21 cellular contexts compared by ENCODE assay signal in the genomic region with DNA sequence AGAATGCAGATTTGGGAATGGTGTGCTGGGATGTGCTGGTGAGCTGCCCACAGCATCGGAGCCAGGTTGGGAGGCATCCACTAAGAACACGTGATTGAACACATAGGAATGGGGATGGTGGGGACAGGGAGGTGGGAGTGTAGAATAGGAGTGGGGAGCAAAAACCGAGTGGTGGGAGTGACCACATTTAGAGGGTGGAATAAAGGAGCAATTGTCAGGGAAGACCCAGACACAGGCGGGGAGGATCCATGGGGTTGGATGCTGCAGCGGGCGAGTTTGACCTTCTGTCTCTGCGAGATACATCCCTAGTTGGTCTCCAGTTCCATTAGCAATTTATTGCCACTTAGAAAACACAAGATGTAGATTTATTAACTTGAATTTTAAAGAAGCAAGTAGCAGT. TPM values are rescaled to one million over a fixed set of nuclear protein-coding genes. Genes with fewer than 3 reads are reported as not detected.
DNase-seq lines count a peak whose midpoint lies in the region; ATAC-seq and TF ChIP-seq lines count a peak whose summit lies in the region.
"Had no signal": no experiment of that assay in that cellular context is flagged by ENCODE, and none has a peak within 500 bp of the region (broad histone marks: within the 10 kb centered on the region; RNA-seq: fewer than 3 reads in every experiment).

No MANE protein-coding gene starts in this region.

- H3K27me3 Mint-ChIP-seq in activated CD4-positive, alpha-beta T cell treated with anti-CD3 and anti-CD28 coated beads, Interleukin-2, amount 10 ng/mL, durations not matched to agents 7 days and 5 days, result no peaks in the 10 kb centered on the region
- H3K27me3 Mint-ChIP-seq in central memory CD8-positive, alpha-beta T cell, result no peaks in the 10 kb centered on the region
- no peaks in the 10 kb centered on the region for H3K27me3 Mint-ChIP-seq in progenitor cell of endocrine pancreas

- no peaks in the 10 kb centered on the region for H3K9me3 Mint-ChIP-seq in activated CD4-positive, alpha-beta T cell treated with anti-CD3 and anti-CD28 coated beads, Interleukin-2, amount 10 ng/mL, durations not matched to agents 7 days and 5 days
- no peaks in the 10 kb centered on the region for H3K9me3 Mint-ChIP-seq in central memory CD8-positive, alpha-beta T cell
- no peaks in the 10 kb centered on the region for H3K9me3 Mint-ChIP-seq in progenitor cell of endocrine pancreas (ENCODE audit: low read depth)
- H3K9me3 Mint-ChIP-seq: H9 had no signal

- H3K36me3 Mint-ChIP-seq in activated CD4-positive, alpha-beta T cell treated with anti-CD3 and anti-CD28 coated beads, Interleukin-2, amount 10 ng/mL, durations not matched to agents 7 days and 5 days (ENCODE audit: low read depth), result peaks cover 24% of the 10 kb centered on the region
- H3K36me3 Mint-ChIP-seq in central memory CD8-positive, alpha-beta T cell (ENCODE audit: insufficient read depth), result peaks cover 21% of the 10 kb centered on the region
- H3K36me3 Mint-ChIP-seq in progenitor cell of endocrine pancreas (ENCODE audit: insufficient read depth), result no peaks in the 10 kb centered on the region

- no peak for ATAC-seq in central memory CD8-positive, alpha-beta T cell (replicated peaks; ENCODE audit: extremely low read depth, poor library complexity, severe bottlenecking)
- no peak for ATAC-seq in GM21526 (IDR thresholded peaks at IDR 0.05; ENCODE audit: low FRiP score, unreplicated experiment)
- ATAC-seq in GM21390 (IDR thresholded peaks at IDR 0.05; ENCODE audit: unreplicated experiment), result no peak
- ATAC-seq: upper lobe of right lung had no signal

- POLR2A ChIA-PET in activated CD4-positive, alpha-beta T cell treated with anti-CD3 and anti-CD28 coated beads, Interleukin-2, amount 10 ng/mL, durations not matched to agents 7 days and 5 days (lab: Charles Lee), result no interaction called here
- POLR2A ChIA-PET in RWPE1 (lab: Yijun Ruan, JAX; ENCODE audit: low non-redundant PET), result no interaction called here

- peak overlapping the region; percentile 20 for H3K4me3 Mint-ChIP-seq in activated CD4-positive, alpha-beta T cell treated with anti-CD3 and anti-CD28 coated beads, Interleukin-2, amount 10 ng/mL, durations not matched to agents 7 days and 5 days
- H3K4me3 Mint-ChIP-seq in central memory CD8-positive, alpha-beta T cell, result no peak overlapping the region
- no peak overlapping the region for H3K4me3 Mint-ChIP-seq in progenitor cell of endocrine pancreas (ENCODE audit: low read depth)
- H3K4me3 Mint-ChIP-seq: H9 had no signal

- H3K27ac ChIP-seq in RWPE1, result 0 out of 2 replicates have a peak overlapping the region, but pooled peaks have one; percentile 12
- H3K27ac ChIP-seq: esophagus muscularis mucosa, upper lobe of right lung had no signal

- TF ChIP-seq CTCF in RWPE1 (conservative IDR thresholded peaks at IDR 0.05; ENCODE audit: low read depth) (no peak), progenitor cell of endocrine pancreas (IDR thresholded peaks at IDR 0.05; ENCODE audit: unreplicated experiment) (no peak)

- peak overlapping the region; percentile 78 for H3K27ac Mint-ChIP-seq in activated CD4-positive, alpha-beta T cell treated with anti-CD3 and anti-CD28 coated beads, Interleukin-2, amount 10 ng/mL, durations not matched to agents 7 days and 5 days
- peak overlapping the region; percentile 44 for H3K27ac Mint-ChIP-seq in central memory CD8-positive, alpha-beta T cell (ENCODE audit: low read depth)
- peak overlapping the region; percentile 35 for H3K27ac Mint-ChIP-seq in progenitor cell of endocrine pancreas
- H3K27ac Mint-ChIP-seq: H9 had no signal

- no peak for DNase-seq in activated CD4-positive, alpha-beta T cell treated with anti-CD3 and anti-CD28 coated beads, Interleukin-2, amount 10 ng/mL, durations not matched to agents 7 days and 5 days
- no peak for DNase-seq in activated CD4-positive, alpha-beta T cell treated with anti-CD3 and anti-CD28 coated beads, Interleukin-2, amount 50 U/mL, for 1 hour
- no peak for DNase-seq in RWPE1 (ENCODE audit: low spot score)
- no peak for DNase-seq in central memory CD8-positive, alpha-beta T cell (ENCODE audit: low spot score in 2 of 2)
- no peak for DNase-seq in progenitor cell of endocrine pancreas (ENCODE audit: low spot score, unreplicated experiment)
- no peak for DNase-seq in GDM1 (lab: John Stamatoyannopoulos, UW)
- DNase-seq: activated CD8-positive, alpha-beta memory T cell treated with anti-CD3 and anti-CD28 coated beads, Interleukin-2, amount 50 U/mL, for 48 hours; aorta; cortex of kidney; H9; head of caudate nucleus; islet precursor cell; NCI-H2081; NCI-H524 treated with DMSO at 0.1 percent for 48 hours; SK-N-SH; stimulated activated CD4-positive, alpha-beta T cell treated with anti-CD3 and anti-CD28 coated beads, Interleukin-4, amount 100 ng/mL, for 4 hours; upper lobe of right lung had no signal

- peaks cover 67% of the 10 kb centered on the region for H3K4me1 Mint-ChIP-seq in activated CD4-positive, alpha-beta T cell treated with anti-CD3 and anti-CD28 coated beads, Interleukin-2, amount 10 ng/mL, durations not matched to agents 7 days and 5 days
- peaks cover 62% of the 10 kb centered on the region for H3K4me1 Mint-ChIP-seq in central memory CD8-positive, alpha-beta T cell
- peaks cover 21% of the 10 kb centered on the region for H3K4me1 Mint-ChIP-seq in progenitor cell of endocrine pancreas (ENCODE audit: low read depth)

- CTCF ChIA-PET in activated CD4-positive, alpha-beta T cell treated with anti-CD3 and anti-CD28 coated beads, Interleukin-2, amount 10 ng/mL, durations not matched to agents 7 days and 5 days (lab: Charles Lee), result interaction anchor here (1.1 kb wide), 1 partner anchor 48 kb away, joined by 4 read pairs; no protein-coding TSS in a partner anchor
- CTCF ChIA-PET in RWPE1 (lab: Yijun Ruan, JAX), result no interaction called here

RNA-seq across cellular contexts. Expression of a gene that starts 4.7 kb away (rescaled TPM):
- 10 to 100 TPM; 41.0 to 47.2 TPM for total RNA-seq in activated CD4-positive, alpha-beta T cell treated with anti-CD3 and anti-CD28 coated beads, Interleukin-2, amount 10 ng/mL, durations not matched to agents 7 days and 5 days
- 38.1 and 40.8 TPM in 2 replicates for total RNA-seq in progenitor cell of endocrine pancreas

RNA-seq across cellular contexts. Expression of a gene that starts 30.4 kb away (rescaled TPM):
- total RNA-seq in activated CD4-positive, alpha-beta T cell treated with anti-CD3 and anti-CD28 coated beads, Interleukin-2, amount 10 ng/mL, durations not matched to agents 7 days and 5 days, result 10 to 100 TPM; 20.0 to 23.2 TPM
- total RNA-seq in progenitor cell of endocrine pancreas, result 30.0 and 31.5 TPM in 2 replicates

RNA-seq across cellular contexts. Expression of a gene that starts 30.5 kb away (rescaled TPM):
- not detected for total RNA-seq in activated CD4-positive, alpha-beta T cell treated with anti-CD3 and anti-CD28 coated beads, Interleukin-2, amount 10 ng/mL, durations not matched to agents 7 days and 5 days
- total RNA-seq in progenitor cell of endocrine pancreas, result 2.2 and 2.6 TPM in 2 replicates
- total RNA-seq: esophagus muscularis mucosa, omental fat pad, upper lobe of right lung had no signal
